1 cellular context compared by ENCODE assay signal in the genomic region with DNA sequence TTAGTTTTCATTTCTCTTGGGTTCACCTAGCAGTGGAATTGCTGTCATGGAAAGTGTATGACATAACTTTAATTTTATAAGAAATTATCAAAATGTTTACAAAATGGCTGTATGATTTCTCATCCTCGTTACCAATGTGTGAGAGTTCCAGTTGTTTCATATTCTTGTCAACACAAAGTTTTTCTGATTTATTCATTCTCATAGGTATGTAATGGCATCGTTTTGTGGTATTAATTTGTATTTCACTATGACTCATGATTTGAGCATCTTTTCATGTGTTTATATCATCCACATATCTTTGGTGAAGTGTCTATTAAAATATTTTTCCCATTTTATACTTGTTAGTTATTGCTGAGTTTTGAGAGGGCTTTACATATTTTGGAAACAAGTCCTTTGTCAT.
TF ChIP-seq lines count a peak whose summit lies in the region.

No MANE protein-coding gene starts in this region.

TF ChIP-seq in SK-N-SH, 30 proteins besides CTCF, POLR2A, EP300 and RAD21 (continued from another document):
- TF ChIP-seq, protein P1, sequence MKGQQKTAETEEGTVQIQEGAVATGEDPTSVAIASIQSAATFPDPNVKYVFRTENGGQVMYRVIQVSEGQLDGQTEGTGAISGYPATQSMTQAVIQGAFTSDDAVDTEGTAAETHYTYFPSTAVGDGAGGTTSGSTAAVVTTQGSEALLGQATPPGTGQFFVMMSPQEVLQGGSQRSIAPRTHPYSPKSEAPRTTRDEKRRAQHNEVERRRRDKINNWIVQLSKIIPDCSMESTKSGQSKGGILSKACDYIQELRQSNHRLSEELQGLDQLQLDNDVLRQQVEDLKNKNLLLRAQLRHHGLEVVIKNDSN (IDR thresholded peaks at IDR 0.05; ENCODE audit: borderline replicate concordance, low read depth): no peak
- TF ChIP-seq, protein P2, sequence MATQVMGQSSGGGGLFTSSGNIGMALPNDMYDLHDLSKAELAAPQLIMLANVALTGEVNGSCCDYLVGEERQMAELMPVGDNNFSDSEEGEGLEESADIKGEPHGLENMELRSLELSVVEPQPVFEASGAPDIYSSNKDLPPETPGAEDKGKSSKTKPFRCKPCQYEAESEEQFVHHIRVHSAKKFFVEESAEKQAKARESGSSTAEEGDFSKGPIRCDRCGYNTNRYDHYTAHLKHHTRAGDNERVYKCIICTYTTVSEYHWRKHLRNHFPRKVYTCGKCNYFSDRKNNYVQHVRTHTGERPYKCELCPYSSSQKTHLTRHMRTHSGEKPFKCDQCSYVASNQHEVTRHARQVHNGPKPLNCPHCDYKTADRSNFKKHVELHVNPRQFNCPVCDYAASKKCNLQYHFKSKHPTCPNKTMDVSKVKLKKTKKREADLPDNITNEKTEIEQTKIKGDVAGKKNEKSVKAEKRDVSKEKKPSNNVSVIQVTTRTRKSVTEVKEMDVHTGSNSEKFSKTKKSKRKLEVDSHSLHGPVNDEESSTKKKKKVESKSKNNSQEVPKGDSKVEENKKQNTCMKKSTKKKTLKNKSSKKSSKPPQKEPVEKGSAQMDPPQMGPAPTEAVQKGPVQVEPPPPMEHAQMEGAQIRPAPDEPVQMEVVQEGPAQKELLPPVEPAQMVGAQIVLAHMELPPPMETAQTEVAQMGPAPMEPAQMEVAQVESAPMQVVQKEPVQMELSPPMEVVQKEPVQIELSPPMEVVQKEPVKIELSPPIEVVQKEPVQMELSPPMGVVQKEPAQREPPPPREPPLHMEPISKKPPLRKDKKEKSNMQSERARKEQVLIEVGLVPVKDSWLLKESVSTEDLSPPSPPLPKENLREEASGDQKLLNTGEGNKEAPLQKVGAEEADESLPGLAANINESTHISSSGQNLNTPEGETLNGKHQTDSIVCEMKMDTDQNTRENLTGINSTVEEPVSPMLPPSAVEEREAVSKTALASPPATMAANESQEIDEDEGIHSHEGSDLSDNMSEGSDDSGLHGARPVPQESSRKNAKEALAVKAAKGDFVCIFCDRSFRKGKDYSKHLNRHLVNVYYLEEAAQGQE (IDR thresholded peaks at IDR 0.05; ENCODE audit: low read depth, low read length): no peak
- TF ChIP-seq NFIC (IDR thresholded peaks at IDR 0.05; ENCODE audit: borderline replicate concordance) (no peak), JUND (IDR thresholded peaks at IDR 0.05) (no peak)
